12 cellular contexts compared by ENCODE assay signal in the genomic region with DNA sequence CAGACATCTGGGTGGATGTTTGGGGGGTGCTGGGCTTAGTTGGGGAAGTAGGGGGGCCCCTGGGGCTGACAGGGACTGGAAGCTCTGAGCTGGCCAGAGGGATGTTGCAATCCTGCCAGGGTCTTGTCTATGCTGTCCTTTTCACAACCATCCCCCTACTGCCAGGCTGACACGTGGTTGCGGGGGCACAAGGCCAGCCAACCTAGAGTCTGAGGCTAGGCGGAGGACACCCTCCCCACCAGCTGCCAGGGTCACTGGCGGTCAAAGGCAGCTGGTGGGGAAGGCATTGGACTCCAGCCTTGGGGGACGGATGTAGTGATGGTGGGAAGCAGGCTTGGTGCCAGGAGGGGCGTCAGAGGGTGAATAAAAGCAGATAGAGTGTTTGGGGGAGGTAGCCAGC. TPM values are rescaled to one million over a fixed set of nuclear protein-coding genes. Genes with fewer than 3 reads are reported as not detected.
DNase-seq lines count a peak whose midpoint lies in the region; ATAC-seq, FAIRE-seq and TF ChIP-seq lines count a peak whose summit lies in the region.
"Had no signal": no experiment of that assay in that cellular context is flagged by ENCODE, and none has a peak within 500 bp of the region (broad histone marks: within the 10 kb centered on the region; RNA-seq: fewer than 3 reads in every experiment).

No MANE protein-coding gene starts in this region.

- H2BK5ac ChIP-seq in H1 (ENCODE audit: low read depth, low read length) = peak overlapping the region; percentile 66; the same call in 1 of the 2 replicates

- peak overlapping the region; percentile 82; the same call in 1 of the 2 replicates for H2AK5ac ChIP-seq in H1 (ENCODE audit: low read depth, low read length)

- no peak overlapping the region for H2AFZ ChIP-seq in H1 (ENCODE audit: low read length)

- 0 out of 2 replicates have a peak overlapping the region, but pooled peaks have one; percentile 32 for H2BK20ac ChIP-seq in H1 (ENCODE audit: low read length)

- no peak overlapping the region for H4K91ac ChIP-seq in H1 (replicated peaks; ENCODE audit: insufficient read length, low read length)

- H3K4me2 ChIP-seq in H1 (ENCODE audit: insufficient read depth in 1 of 2, low read depth in 2 of 2, low read length in 2 of 2) = no peak overlapping the region
- H3K4me2 ChIP-seq: SK-N-SH had no signal

- no peak overlapping the region for H3K4ac ChIP-seq in H1 (replicated peaks; ENCODE audit: insufficient read length, low read depth, low read length)

- H3K27me3 ChIP-seq in H1 (replicated peaks in 1 of 4; ENCODE audit: control insufficient read depth in 3 of 4, extremely low read depth in 1 of 4, insufficient read depth in 3 of 4, low read length in 3 of 4) = no peaks in the 10 kb centered on the region

- peaks cover 0 to 7% of the 10 kb centered on the region in 2 experiments for H4K20me1 ChIP-seq in H1 (replicated peaks in 1 of 2; ENCODE audit: control insufficient read depth in 1 of 2, insufficient read depth in 2 of 2, low read length in 2 of 2)

- DNase-seq in HuH-7.5 (ENCODE audit: low spot score) (peak; percentile 20), H1 (ENCODE audit: low read depth in 1 of 2, low spot score in 2 of 2) (no peak), occipital lobe (lab: John Stamatoyannopoulos, UW) (peak; percentile 66), NCI-H2107 treated with DMSO at 0.1 percent for 48 hours (lab: John Stamatoyannopoulos, UW; ENCODE audit: unreplicated experiment) (no peak), HuH-7 (ENCODE audit: low spot score) (no peak)
- DNase-seq: NCI-H345, SK-N-SH had no signal

- H2BK120ac ChIP-seq in H1 (replicated peaks; ENCODE audit: low read depth, low read length) = no peak overlapping the region

- no peak for TF ChIP-seq RAD21 in H1 (IDR thresholded peaks at IDR 0.05 in 1 of 2, conservative IDR thresholded peaks at IDR 0.05 in 1 of 2; ENCODE audit: low read depth in 2 of 2, low read length in 2 of 2)

- peak overlapping the region; percentile 9; the same call in 1 of the 2 replicates for H2BK12ac ChIP-seq in H1 (ENCODE audit: low read depth, low read length)

- H3K79me1 ChIP-seq in H1 (ENCODE audit: low read depth, low read length) = no peaks in the 10 kb centered on the region; the same call in 1 of the 2 replicates

- no peak overlapping the region for H2BK15ac ChIP-seq in H1 (ENCODE audit: low read length)

- no peak overlapping the region for H4K8ac ChIP-seq in H1 (ENCODE audit: extremely low read depth, insufficient read depth, low read length)

- no peak overlapping the region for H3K4me3 ChIP-seq in H1 (ENCODE audit: extremely low read depth in 1 of 4, insufficient read depth in 2 of 4, low read depth in 3 of 4, low read length in 4 of 4)
- H3K4me3 ChIP-seq: mucosa of descending colon, thoracic aorta had no signal

- no peak for TF ChIP-seq CTCF in H1 (IDR thresholded peaks at IDR 0.05; ENCODE audit: control extremely low read depth in 1 of 3, insufficient read depth in 1 of 3, low read depth in 1 of 3, low read length in 3 of 3)

- no peak overlapping the region for H3K18ac ChIP-seq in H1 (ENCODE audit: extremely low read depth, low read length)

- WGBS in H1 (ENCODE audit: extremely low coverage in 1 of 2, insufficient coverage in 1 of 2, insufficient read length in 1 of 2, insufficient replicate concordance in 2 of 2, low coverage in 1 of 2, low lambda C conversion rate in 2 of 2, missing lambda C conversion rate in 1 of 2), 2 experiments = 73% methylated on average over 6 of the region's 6 CpGs; no CpG with 5 or more reads in 1 of the 2 experiments

- CTCF ChIA-PET in H1 (lab: Charles Lee; ENCODE audit: partially characterized antibody) = interaction anchor here (0.9 to 15.2 kb wide), 4 partner anchors 9 to 76 kb away, joined by 3 to 201 read pairs (median 10); partner anchors contain the start of gene CLPTM1

- no peak overlapping the region for H3K27ac ChIP-seq in H1 (ENCODE audit: low read depth, low read length)
- H3K27ac ChIP-seq: C4-2B, thoracic aorta had no signal

- no peak for ATAC-seq in GM18505 (IDR thresholded peaks at IDR 0.05; ENCODE audit: unreplicated experiment)
- ATAC-seq: mucosa of descending colon had no signal

- H3K79me2 ChIP-seq in H1 (ENCODE audit: control insufficient read depth in 1 of 2, insufficient read depth in 2 of 2, low read length in 2 of 2) = peaks cover 0 to 1% of the 10 kb centered on the region in 2 experiments; a peak in 1 of 4 replicates

- H3K4me1 ChIP-seq in H1 (replicated peaks in 1 of 4; ENCODE audit: control insufficient read depth in 3 of 4, insufficient read depth in 4 of 4, low read length in 3 of 4) = peaks cover 4 to 17% (median 6%) of the 10 kb centered on the region in 4 experiments

- no peak overlapping the region for H3K9ac ChIP-seq in H1 (replicated peaks in 1 of 4; ENCODE audit: extremely low read depth in 1 of 4, low read depth in 3 of 4, low read length in 3 of 4)
- H3K9ac ChIP-seq: SK-N-SH had no signal

- no peak overlapping the region for H4K5ac ChIP-seq in H1 (ENCODE audit: insufficient read length, low read depth, low read length)

- H3K23me2 ChIP-seq in H1 (ENCODE audit: low read depth, low read length) = no peaks in the 10 kb centered on the region; the same call in 1 of the 2 replicates

- no peak for TF ChIP-seq EP300 in H1 (IDR thresholded peaks at IDR 0.05; ENCODE audit: borderline replicate concordance in 1 of 2, low read depth in 2 of 2, low read length in 2 of 2)

- no peak overlapping the region for H3K56ac ChIP-seq in H1 (replicated peaks; ENCODE audit: insufficient read length, low read depth, low read length)

- no peak overlapping the region for H3K14ac ChIP-seq in H1 (ENCODE audit: insufficient read length)

- peaks cover 4 to 14% (median 10%) of the 10 kb centered on the region in 4 experiments; a peak in 7 of 8 replicates for H3K36me3 ChIP-seq in H1 (ENCODE audit: control insufficient read depth in 2 of 4, insufficient read depth in 4 of 4, low read length in 3 of 4)
- H3K36me3 ChIP-seq: thoracic aorta had no signal

- no peak for TF ChIP-seq POLR2A in H1 (IDR thresholded peaks at IDR 0.05; ENCODE audit: control extremely low read depth in 1 of 2, low read depth in 2 of 2, low read length in 2 of 2)
- TF ChIP-seq POLR2A in GM18505 (IDR thresholded peaks at IDR 0.05; ENCODE audit: borderline replicate concordance, extremely low read depth, insufficient read depth, insufficient read length) = no peak

- no peak overlapping the region for H3K23ac ChIP-seq in H1 (ENCODE audit: insufficient read length)

- POLR2A ChIA-PET in H1 (lab: Charles Lee; ENCODE audit: partially characterized antibody) = interaction anchor here (0.6 to 4.9 kb wide), 6 partner anchors 8 to 91 kb away, joined by 3 to 50 read pairs (median 4); partner anchors contain the start of genes APOE and TOMM40

- no peak for FAIRE-seq in H1 (lab: Jason Lieb, UNC)
- FAIRE-seq: bronchial epithelial cell had no signal

- no peaks in the 10 kb centered on the region for H3K9me3 ChIP-seq in H1 (ENCODE audit: insufficient read depth in 2 of 2, low read depth in 1 of 2, low read length in 1 of 2)
- H3K9me3 ChIP-seq: mucosa of descending colon, SK-N-SH, thoracic aorta had no signal

RNA-seq across cellular contexts. Expression of gene APOC1, which starts 1.6 kb away (rescaled TPM):
- 78.2 and 87.8 TPM in 2 replicates for total RNA-seq in H1 (2021; fragmentation: NEBNext Ultra II Directional; extraction: Animal tissue kit (Norgen Biotek cat#: 25700))
- polyA plus RNA-seq in H1 (2011; rRNA removed) = 55.8 and 93.6 TPM in 2 replicates
- polyA plus RNA-seq in H1 (2011; cell fraction: cytosol; rRNA removed) = 47.4 TPM
- 54.5 TPM for polyA plus RNA-seq in H1 (2011; cell fraction: nucleus; rRNA removed)
- 80.3 to 111 TPM (median 99.7 TPM) in 4 replicates for polyA plus RNA-seq in H1 (2012, experiment 1 of 2)
- polyA plus RNA-seq in H1 (2012, experiment 2 of 2) = 1,424 TPM
- 476 TPM for polyA plus RNA-seq in H1 (2013, experiment 1 of 2)
- polyA plus RNA-seq in H1 (2013, experiment 2 of 2) = 500 TPM
- polyA minus RNA-seq in H1 (2011; rRNA and poly(A)+ RNA removed) = 11.5 and 19.7 TPM in 2 replicates
- 50.2 TPM for polyA minus RNA-seq in H1 (2011; cell fraction: cytosol; rRNA and poly(A)+ RNA removed)
- 13.9 TPM for polyA minus RNA-seq in H1 (2011; cell fraction: nucleus; rRNA and poly(A)+ RNA removed)
- total RNA-seq in occipital lobe = 5.3 TPM

RNA-seq across cellular contexts. Expression of gene APOE, which starts 7.3 kb away (rescaled TPM):
- total RNA-seq in H1 (2021; fragmentation: NEBNext Ultra II Directional; extraction: Animal tissue kit (Norgen Biotek cat#: 25700)) = 629 and 679 TPM in 2 replicates
- polyA plus RNA-seq in H1 (2011; rRNA removed) = 1,258 and 1,819 TPM in 2 replicates
- polyA plus RNA-seq in H1 (2011; cell fraction: cytosol; rRNA removed) = 2,004 TPM
- 1,227 TPM for polyA plus RNA-seq in H1 (2011; cell fraction: nucleus; rRNA removed)
- polyA plus RNA-seq in H1 (2012, experiment 1 of 2) = 455 to 954 TPM (median 869 TPM) in 4 replicates
- 444 TPM for polyA plus RNA-seq in H1 (2012, experiment 2 of 2)
- polyA plus RNA-seq in H1 (2013, experiment 1 of 2) = 1,163 TPM
- 1,134 TPM for polyA plus RNA-seq in H1 (2013, experiment 2 of 2)
- 77.1 and 107 TPM in 2 replicates for polyA minus RNA-seq in H1 (2011; rRNA and poly(A)+ RNA removed)
- 305 TPM for polyA minus RNA-seq in H1 (2011; cell fraction: cytosol; rRNA and poly(A)+ RNA removed)
- polyA minus RNA-seq in H1 (2011; cell fraction: nucleus; rRNA and poly(A)+ RNA removed) = 218 TPM
- total RNA-seq in occipital lobe = 68.9 TPM

RNA-seq across cellular contexts. Expression of gene TOMM40, which starts 21.8 kb away (rescaled TPM):
- 178 and 179 TPM in 2 replicates for total RNA-seq in H1 (2021; fragmentation: NEBNext Ultra II Directional; extraction: Animal tissue kit (Norgen Biotek cat#: 25700))
- 154 and 189 TPM in 2 replicates for polyA plus RNA-seq in H1 (2011; rRNA removed)
- 178 TPM for polyA plus RNA-seq in H1 (2011; cell fraction: cytosol; rRNA removed)
- 162 TPM for polyA plus RNA-seq in H1 (2011; cell fraction: nucleus; rRNA removed)
- polyA plus RNA-seq in H1 (2012, experiment 1 of 2) = 92.8 to 179 TPM (median 177 TPM) in 4 replicates
- 130 TPM for polyA plus RNA-seq in H1 (2012, experiment 2 of 2)
- polyA plus RNA-seq in H1 (2013, experiment 1 of 2) = 124 TPM
- polyA plus RNA-seq in H1 (2013, experiment 2 of 2) = 121 TPM
- 74.6 and 94.6 TPM in 2 replicates for polyA minus RNA-seq in H1 (2011; rRNA and poly(A)+ RNA removed)
- 65.0 TPM for polyA minus RNA-seq in H1 (2011; cell fraction: cytosol; rRNA and poly(A)+ RNA removed)
- polyA minus RNA-seq in H1 (2011; cell fraction: nucleus; rRNA and poly(A)+ RNA removed) = 55.1 TPM
- 23.1 TPM for total RNA-seq in occipital lobe

RNA-seq across cellular contexts. Expression of gene APOC4, which starts 29.2 kb away (rescaled TPM):
- total RNA-seq in H1 (2021; fragmentation: NEBNext Ultra II Directional; extraction: Animal tissue kit (Norgen Biotek cat#: 25700)) = not detected in 2 replicates
- polyA plus RNA-seq in H1 (2011; rRNA removed) = not detected in 2 replicates
- not detected for polyA plus RNA-seq in H1 (2011; cell fraction: cytosol; rRNA removed)
- polyA plus RNA-seq in H1 (2011; cell fraction: nucleus; rRNA removed) = not detected
- not detected in 4 replicates for polyA plus RNA-seq in H1 (2012, experiment 1 of 2)
- polyA plus RNA-seq in H1 (2012, experiment 2 of 2) = not detected
- polyA plus RNA-seq in H1 (2013, experiment 1 of 2) = not detected
- polyA plus RNA-seq in H1 (2013, experiment 2 of 2) = not detected
- polyA minus RNA-seq in H1 (2011; rRNA and poly(A)+ RNA removed) = not detected in 2 replicates
- polyA minus RNA-seq in H1 (2011; cell fraction: cytosol; rRNA and poly(A)+ RNA removed) = not detected
- polyA minus RNA-seq in H1 (2011; cell fraction: nucleus; rRNA and poly(A)+ RNA removed) = not detected
- not detected for total RNA-seq in occipital lobe
- total RNA-seq: bronchial epithelial cell, mucosa of descending colon, thoracic aorta had no signal
- polyA plus RNA-seq: SK-N-SH had no signal

RNA-seq across cellular contexts. Expression of gene APOC2, which starts 33.0 kb away (rescaled TPM):
- not detected in 2 replicates for total RNA-seq in H1 (2021; fragmentation: NEBNext Ultra II Directional; extraction: Animal tissue kit (Norgen Biotek cat#: 25700))
- polyA plus RNA-seq in H1 (2011; rRNA removed) = not detected in 2 replicates
- polyA plus RNA-seq in H1 (2011; cell fraction: cytosol; rRNA removed) = not detected
- not detected for polyA plus RNA-seq in H1 (2011; cell fraction: nucleus; rRNA removed)
- polyA plus RNA-seq in H1 (2012, experiment 1 of 2) = not detected in 4 replicates
- not detected for polyA plus RNA-seq in H1 (2012, experiment 2 of 2)
- polyA plus RNA-seq in H1 (2013, experiment 1 of 2) = not detected
- not detected for polyA plus RNA-seq in H1 (2013, experiment 2 of 2)
- polyA minus RNA-seq in H1 (2011; rRNA and poly(A)+ RNA removed) = not detected in 2 replicates
- polyA minus RNA-seq in H1 (2011; cell fraction: cytosol; rRNA and poly(A)+ RNA removed) = not detected
- polyA minus RNA-seq in H1 (2011; cell fraction: nucleus; rRNA and poly(A)+ RNA removed) = not detected
- total RNA-seq in occipital lobe = 1.4 TPM
- total RNA-seq: bronchial epithelial cell, thoracic aorta had no signal
- polyA plus RNA-seq: SK-N-SH had no signal

Comparison
In these comparisons a context has a peak if more than half of its experiments do, and no peak if none do; other contexts are left out.
1. DNase-seq: peak in HuH-7.5 (single experiment) and occipital lobe (single experiment); none in H1 (0 of 2), NCI-H2107 treated with DMSO at 0.1 percent for 48 hours (single experiment) and HuH-7 (single experiment).
2. RNA of gene APOC1, which starts 1.6 kb away (total RNA-seq): 78.2 to 87.8 TPM in H1; 5.3 TPM in occipital lobe (single experiment); every median in the first group is over 10 times any median in the second.